8 cellular contexts compared by ENCODE assay signal in genomic region chr12:108633534-108634224, GRCh38. TPM values are rescaled to one million over a fixed set of nuclear protein-coding genes. Genes with fewer than 3 reads are reported as not detected.
DNase-seq lines count a peak whose midpoint lies in the region; ATAC-seq lines count a peak whose summit lies in the region.

TSS of gene SELPLG (minus strand) at chr12:108633894. CDS start at chr12:108624307, 9,587 bp downstream.

- ATAC-seq in GM18519 (IDR thresholded peaks at IDR 0.05; ENCODE audit: low FRiP score, unreplicated experiment): peak; percentile 53
- peak; percentile 40 for ATAC-seq in HG02973 (IDR thresholded peaks at IDR 0.05; ENCODE audit: unreplicated experiment)
- peak; percentile 91 for ATAC-seq in stimulated activated memory B cell treated with anti-CD40 and anti-IgM and Interleukin-4, amounts not matched to agents 10 μg/mL and 1 μg/mL and 100 μg/mL, for 72 hours

- H3K4me1 Mint-ChIP-seq in stimulated activated memory B cell treated with anti-CD40 and anti-IgM and Interleukin-4, amounts not matched to agents 10 μg/mL and 1 μg/mL and 100 μg/mL, for 72 hours: peaks cover 88% of the 10 kb centered on the region

- H3K36me3 Mint-ChIP-seq in stimulated activated memory B cell treated with anti-CD40 and anti-IgM and Interleukin-4, amounts not matched to agents 10 μg/mL and 1 μg/mL and 100 μg/mL, for 72 hours: peaks cover 4% of the 10 kb centered on the region

- H3K27ac Mint-ChIP-seq in stimulated activated memory B cell treated with anti-CD40 and anti-IgM and Interleukin-4, amounts not matched to agents 10 μg/mL and 1 μg/mL and 100 μg/mL, for 72 hours: peak within 1 kb of the TSS; percentile 86

- peak; percentile 99 for DNase-seq in SIG-M5 treated with dmso at 0.1 percent for 504 hours (lab: John Stamatoyannopoulos, UW; ENCODE audit: unreplicated experiment)
- DNase-seq in activated gamma-delta T cell treated with anti-CD3 and anti-CD28 coated beads, Interleukin-2, amount 50 U/mL, for 16 hours (ENCODE audit: low read depth): peak; percentile 69
- DNase-seq in midbrain (lab: John Stamatoyannopoulos, UW): peak; percentile 19
- no peak for DNase-seq in SK-N-DZ (ENCODE audit: low spot score)
- DNase-seq in DMS 273 (lab: John Stamatoyannopoulos, UW; ENCODE audit: unreplicated experiment): no peak

- H3K27me3 Mint-ChIP-seq in stimulated activated memory B cell treated with anti-CD40 and anti-IgM and Interleukin-4, amounts not matched to agents 10 μg/mL and 1 μg/mL and 100 μg/mL, for 72 hours: no peaks in the 10 kb centered on the region

- no peaks in the 10 kb centered on the region for H3K9me3 Mint-ChIP-seq in stimulated activated memory B cell treated with anti-CD40 and anti-IgM and Interleukin-4, amounts not matched to agents 10 μg/mL and 1 μg/mL and 100 μg/mL, for 72 hours

- H3K4me3 Mint-ChIP-seq in stimulated activated memory B cell treated with anti-CD40 and anti-IgM and Interleukin-4, amounts not matched to agents 10 μg/mL and 1 μg/mL and 100 μg/mL, for 72 hours: peak within 1 kb of the TSS; percentile 77

RNA-seq across cellular contexts. Expression of gene SELPLG, which starts in this region (rescaled TPM):
- polyA plus RNA-seq in SK-N-DZ (2014; cell fraction: cytosol; rRNA removed): not detected in 2 replicates
- not detected in 2 replicates for polyA plus RNA-seq in SK-N-DZ (2014; cell fraction: nucleus; rRNA removed)

Comparison
In these comparisons a context has a peak if more than half of its experiments do, and no peak if none do; other contexts are left out.
1. ATAC-seq: peak in every context shown above with its lines; median percentile 91 in stimulated activated memory B cell treated with anti-CD40 and anti-IgM and Interleukin-4, amounts not matched to agents 10 μg/mL and 1 μg/mL and 100 μg/mL, for 72 hours; 53 in GM18519; 40 in HG02973.
2. DNase-seq: peak in SIG-M5 treated with dmso at 0.1 percent for 504 hours (single experiment), activated gamma-delta T cell treated with anti-CD3 and anti-CD28 coated beads, Interleukin-2, amount 50 U/mL, for 16 hours (single experiment) and midbrain (single experiment); none in SK-N-DZ (single experiment) and DMS 273 (single experiment).